In the genomic region with DNA sequence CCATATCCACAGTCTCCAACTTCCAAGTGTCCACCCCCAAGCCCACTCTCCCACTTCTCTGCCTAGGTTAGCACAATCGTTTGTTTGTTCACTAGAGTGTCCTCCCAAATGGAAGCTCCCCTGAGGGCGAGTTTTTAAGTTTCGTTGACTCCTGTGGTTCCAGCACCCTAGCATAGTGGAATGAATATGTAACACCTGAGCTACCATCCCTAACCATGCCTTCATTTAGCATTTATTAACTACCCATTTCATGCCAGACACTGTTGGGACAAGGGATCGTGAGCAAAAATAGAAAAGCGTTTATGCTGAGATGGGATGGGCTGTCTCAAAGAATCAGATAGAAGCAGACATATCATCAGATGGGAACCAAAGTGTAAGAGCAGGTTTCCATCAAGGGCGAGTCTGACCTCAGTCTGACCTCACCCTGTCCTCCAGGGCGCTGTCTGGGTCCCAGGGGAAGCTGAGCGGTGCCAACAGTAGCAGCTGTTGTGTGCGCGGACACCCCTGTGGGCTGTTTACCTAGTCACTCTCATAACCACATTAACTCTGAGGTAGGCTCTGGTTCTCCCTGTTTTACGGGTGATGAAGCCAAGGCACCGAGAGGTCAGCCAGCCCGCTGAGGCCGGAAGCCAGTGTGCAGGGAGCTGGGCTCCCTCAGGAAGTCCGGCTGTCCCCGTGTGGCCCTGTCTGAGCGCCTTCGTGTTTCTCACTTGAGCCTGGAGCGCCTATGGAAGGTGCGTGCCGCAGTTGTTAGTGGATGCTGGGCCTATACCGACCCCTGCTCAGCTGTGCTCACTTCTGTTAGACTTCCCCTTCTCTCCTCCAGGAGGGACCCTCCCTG, we compare ENCODE assay signal across 9 cellular contexts. TPM values are rescaled to one million over a fixed set of nuclear protein-coding genes. Genes with fewer than 3 reads are reported as not detected.
DNase-seq lines count a peak whose midpoint lies in the region; ATAC-seq and TF ChIP-seq lines count a peak whose summit lies in the region.
"Had no signal": no experiment of that assay in that cellular context is flagged by ENCODE, and none has a peak within 500 bp of the region (broad histone marks: within the 10 kb centered on the region; RNA-seq: fewer than 3 reads in every experiment).

No MANE protein-coding gene starts in this region.

- peaks cover 67% of the 10 kb centered on the region for H3K4me1 ChIP-seq in body of pancreas
- H3K4me1 ChIP-seq in HAP-1: no peaks in the 10 kb centered on the region; the same call in 1 of the 2 replicates

- H3K27me3 Mint-ChIP-seq in CD14-positive monocyte (ENCODE audit: low read depth in 3 of 3) (no peaks in the 10 kb centered on the region), mesothelial cell of epicardium (ENCODE audit: low read depth) (no peaks in the 10 kb centered on the region)
- H3K27me3 Mint-ChIP-seq: stimulated activated naive CD8-positive, alpha-beta T cell treated with anti-CD3 and anti-CD28 coated beads, Interleukin-15, Interleukin-2, amounts not matched to agents 100 ng/mL and 50 ng/mL, for 24 hours had no signal

- TF ChIP-seq CTCF in CD14-positive monocyte (IDR thresholded peaks at IDR 0.05) (no peak), body of pancreas (IDR thresholded peaks at IDR 0.05) (peak in 1 of 7 experiments; percentile 10), mesothelial cell of epicardium (IDR thresholded peaks at IDR 0.05; ENCODE audit: unreplicated experiment) (no peak), GM10248 (IDR thresholded peaks at IDR 0.05; ENCODE audit: control extremely low read depth, extremely low read depth, low read depth, missing control alignments) (no peak)

- DNase-seq in CD14-positive monocyte (ENCODE audit: low spot score) (no peak), body of pancreas (peak; percentile 79 to 90 (median 88)), mesothelial cell of epicardium (ENCODE audit: low spot score in 2 of 2, unreplicated experiment in 2 of 2) (no peak), MG63 (no peak), GM10248 (ENCODE audit: extremely low spot score) (no peak), HAP-1 (ENCODE audit: low spot score in 2 of 2) (no peak)

- H3K36me3 Mint-ChIP-seq in CD14-positive monocyte (peaks cover 55 to 82% of the 10 kb centered on the region in 2 donors), mesothelial cell of epicardium (peaks cover 33% of the 10 kb centered on the region)

- H3K4me1 Mint-ChIP-seq in CD14-positive monocyte (peaks cover 25% of the 10 kb centered on the region), mesothelial cell of epicardium (peaks cover 7% of the 10 kb centered on the region)

- H3K27ac ChIP-seq in body of pancreas: peak overlapping the region; percentile 73 to 82 (median 78)

- ATAC-seq in HG03432 (IDR thresholded peaks at IDR 0.05; ENCODE audit: unreplicated experiment) (peak; percentile 51), body of pancreas (peak; percentile 87), GM19452 (IDR thresholded peaks at IDR 0.05; ENCODE audit: unreplicated experiment) (no peak)

- no peak for TF ChIP-seq POLR2A in body of pancreas (IDR thresholded peaks at IDR 0.05)

- POLR2A ChIA-PET in GM10248 (lab: Yijun Ruan, JAX): no interaction called here

- H3K9me3 Mint-ChIP-seq in CD14-positive monocyte (no peaks in the 10 kb centered on the region), mesothelial cell of epicardium (no peaks in the 10 kb centered on the region)
- H3K9me3 Mint-ChIP-seq: stimulated activated naive CD8-positive, alpha-beta T cell treated with anti-CD3 and anti-CD28 coated beads, Interleukin-15, Interleukin-2, amounts not matched to agents 100 ng/mL and 50 ng/mL, for 24 hours had no signal

- H3K27ac Mint-ChIP-seq in CD14-positive monocyte (peak overlapping the region in 5 of 7 donors; percentile 37 to 77 (median 53)), mesothelial cell of epicardium (peak overlapping the region; percentile 59)
- H3K27ac Mint-ChIP-seq: stimulated activated naive CD8-positive, alpha-beta T cell treated with anti-CD3 and anti-CD28 coated beads, Interleukin-15, Interleukin-2, amounts not matched to agents 100 ng/mL and 50 ng/mL, for 24 hours had no signal

- H3K9me3 ChIP-seq in body of pancreas: no peaks in the 10 kb centered on the region
- no peaks in the 10 kb centered on the region for H3K9me3 ChIP-seq in MG63
- no peaks in the 10 kb centered on the region for H3K9me3 ChIP-seq in HAP-1

- H3K36me3 ChIP-seq in body of pancreas (replicated peaks in 1 of 2; ENCODE audit: insufficient read depth in 1 of 2, low read depth in 2 of 2): peaks cover 0 to 17% of the 10 kb centered on the region in 2 donors
- H3K36me3 ChIP-seq in MG63: peaks cover 84% of the 10 kb centered on the region
- H3K36me3 ChIP-seq in HAP-1 (replicated peaks): peaks cover 92% of the 10 kb centered on the region

- in situ Hi-C loops in HAP-1 (cut with MboI; ENCODE audit: low sequenced_read_pairs): no loop called here

- H3K27me3 ChIP-seq in body of pancreas: no peaks in the 10 kb centered on the region
- H3K27me3 ChIP-seq in MG63: no peaks in the 10 kb centered on the region
- H3K27me3 ChIP-seq in HAP-1 (ENCODE audit: low read depth): no peaks in the 10 kb centered on the region

- intact Hi-C loops in CD14-positive monocyte (cut with micrococcal nuclease): loop anchor here in 1 of 2 donors (5.0 kb wide), 1 partner anchor 35 kb away; no protein-coding TSS in a partner anchor
- intact Hi-C loops in body of pancreas (cut with DNase I): no loop called here

- H3K4me3 Mint-ChIP-seq in CD14-positive monocyte (no peak overlapping the region), mesothelial cell of epicardium (no peak overlapping the region)
- H3K4me3 Mint-ChIP-seq: stimulated activated naive CD8-positive, alpha-beta T cell treated with anti-CD3 and anti-CD28 coated beads, Interleukin-15, Interleukin-2, amounts not matched to agents 100 ng/mL and 50 ng/mL, for 24 hours had no signal

- 30 to 36% methylated on average over 19 to 20 of the region's 22 CpGs for WGBS in body of pancreas, 2 donors

- no peak overlapping the region for H3K4me3 ChIP-seq in body of pancreas
- no peak overlapping the region for H3K4me3 ChIP-seq in MG63
- H3K4me3 ChIP-seq in HAP-1: no peak overlapping the region

- CTCF ChIA-PET in GM10248 (lab: Yijun Ruan, JAX): interaction anchor here (1.0 to 1.4 kb wide), 6 partner anchors 9 to 209 kb away, joined by 3 to 7 read pairs (median 3); no protein-coding TSS in a partner anchor

RNA-seq across cellular contexts. Expression of a gene that starts 6.2 kb away (rescaled TPM):
- 10 to 100 TPM; 47.0 to 50.2 TPM for polyA plus RNA-seq in CD14-positive monocyte
- total RNA-seq in body of pancreas: 10 to 100 TPM; 36.3 to 70.2 TPM
- 67.6 to 70.2 TPM (median 68.1 TPM) in 3 replicates for total RNA-seq in mesothelial cell of epicardium
- total RNA-seq in MG63 (2014; rRNA removed; shearing (Covaris generic); ENCODE audit: low replicate concordance): 64.0 and 97.2 TPM in 2 replicates

RNA-seq across cellular contexts. Expression of a gene that starts 42.4 kb away (rescaled TPM):
- polyA plus RNA-seq in CD14-positive monocyte: under 1 TPM; 0.23 to 0.28 TPM
- total RNA-seq in body of pancreas (under 1 TPM; 0.26 to 0.66 TPM), mesothelial cell of epicardium (1.3 to 2.1 TPM (median 1.7 TPM) in 3 replicates)
- not detected in 2 replicates for total RNA-seq in MG63 (2014; rRNA removed; shearing (Covaris generic); ENCODE audit: low replicate concordance)

RNA-seq across cellular contexts. Expression of a gene that starts 44.4 kb away (rescaled TPM):
- 10 to 100 TPM; 59.6 to 79.7 TPM for polyA plus RNA-seq in CD14-positive monocyte
- total RNA-seq in body of pancreas (10 to 100 TPM; 32.4 to 43.5 TPM), mesothelial cell of epicardium (97.2 to 103 TPM (median 97.7 TPM) in 3 replicates)
- 121 and 123 TPM in 2 replicates for total RNA-seq in MG63 (2014; rRNA removed; shearing (Covaris generic); ENCODE audit: low replicate concordance)

RNA-seq across cellular contexts. Expression of a gene that starts 47.1 kb away (rescaled TPM):
- polyA plus RNA-seq in CD14-positive monocyte: 10 to 100 TPM; 51.1 to 69.9 TPM
- 10 to 100 TPM; 17.1 to 19.2 TPM for total RNA-seq in body of pancreas
- total RNA-seq in mesothelial cell of epicardium: 47.2 to 49.6 TPM (median 48.1 TPM) in 3 replicates
- total RNA-seq in MG63 (2014; rRNA removed; shearing (Covaris generic); ENCODE audit: low replicate concordance): 77.5 and 86.3 TPM in 2 replicates

RNA-seq across cellular contexts. Expression of a gene that starts 54.0 kb away (rescaled TPM):
- polyA plus RNA-seq in CD14-positive monocyte: 10 to 100 TPM; 41.0 to 48.3 TPM
- 10 to 100 TPM; 39.2 to 59.0 TPM for total RNA-seq in body of pancreas
- total RNA-seq in mesothelial cell of epicardium: 126 to 133 TPM (median 130 TPM) in 3 replicates
- total RNA-seq in MG63 (2014; rRNA removed; shearing (Covaris generic); ENCODE audit: low replicate concordance): 151 and 195 TPM in 2 replicates

Comparison
In these comparisons a context has a peak if more than half of its experiments do, and no peak if none do; other contexts are left out.
1. DNase-seq: peak in body of pancreas (4 of 4); none in CD14-positive monocyte (single experiment), mesothelial cell of epicardium (0 of 2), MG63 (single experiment), GM10248 (single experiment) and HAP-1 (0 of 2).